Comparison of ENCODE assay signal across 20 cellular contexts in the genomic region with DNA sequence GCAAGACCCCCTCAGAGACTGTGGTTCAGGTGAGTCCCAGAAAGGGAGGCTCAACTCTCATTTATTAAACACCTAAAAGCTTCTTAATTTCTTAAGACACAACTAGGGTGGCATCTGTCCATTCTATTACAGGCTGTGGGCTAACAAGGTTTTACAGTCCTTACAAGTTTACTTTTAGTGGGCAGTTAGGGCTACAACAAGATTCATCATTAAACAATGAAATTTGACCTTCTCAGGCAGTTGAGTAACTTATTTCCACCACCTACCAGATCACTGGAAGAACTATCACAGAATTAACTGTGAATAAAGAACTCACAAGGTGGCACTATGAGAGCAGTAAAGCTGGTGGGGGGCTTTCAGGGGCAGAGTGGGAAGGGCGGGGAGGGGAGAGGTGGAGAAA.
DNase-seq lines count a peak whose midpoint lies in the region; ATAC-seq and TF ChIP-seq lines count a peak whose summit lies in the region.
"Had no signal": no experiment of that assay in that cellular context is flagged by ENCODE, and none has a peak within 500 bp of the region (broad histone marks: within the 10 kb centered on the region; RNA-seq: fewer than 3 reads in every experiment).

No MANE protein-coding gene starts in this region.

- H3K4me1 Mint-ChIP-seq in nephron, result peaks cover 6% of the 10 kb centered on the region

- H3K27me3 ChIP-seq in right atrium auricular region, result no peaks in the 10 kb centered on the region
- no peaks in the 10 kb centered on the region for H3K27me3 ChIP-seq in hepatocyte
- H3K27me3 ChIP-seq: BE2C had no signal

- no peaks in the 10 kb centered on the region for H3K27me3 Mint-ChIP-seq in nephron (ENCODE audit: low read depth)
- H3K27me3 Mint-ChIP-seq: CD4-positive, alpha-beta T cell had no signal

- intact Hi-C loops in cardiac septum (cut with DNase I), result no loop called here

- 100% methylated on average over 1 of the region's 1 CpG for WGBS in hepatocyte (ENCODE audit: low lambda C conversion rate, missing lambda C conversion rate)

- H3K9me3 ChIP-seq in right atrium auricular region, result no peaks in the 10 kb centered on the region
- no peaks in the 10 kb centered on the region for H3K9me3 ChIP-seq in hepatocyte (ENCODE audit: low read depth)
- H3K9me3 ChIP-seq: BE2C, Caco-2 had no signal

- H3K36me3 ChIP-seq in right atrium auricular region (peaks cover 1% of the 10 kb centered on the region), hepatocyte (replicated peaks; ENCODE audit: insufficient read depth, low read depth) (no peaks in the 10 kb centered on the region)
- H3K36me3 ChIP-seq: BE2C had no signal

- no peak overlapping the region for H3K4me2 ChIP-seq in hepatocyte

- H3K36me3 Mint-ChIP-seq in nephron (ENCODE audit: low read depth), result peaks cover 10% of the 10 kb centered on the region

- H3K9me3 Mint-ChIP-seq in nephron, result peaks cover 3% of the 10 kb centered on the region
- H3K9me3 Mint-ChIP-seq: CD4-positive, alpha-beta T cell had no signal

- no peaks in the 10 kb centered on the region for H3K79me2 ChIP-seq in hepatocyte

- no peak for TF ChIP-seq CTCF in right atrium auricular region (IDR thresholded peaks at IDR 0.05)
- no peak for TF ChIP-seq CTCF in hepatocyte (IDR thresholded peaks at IDR 0.05; ENCODE audit: poor library complexity)
- TF ChIP-seq CTCF in nephron (IDR thresholded peaks at IDR 0.05; ENCODE audit: unreplicated experiment in 3 of 3), result no peak

- H3K9me2 ChIP-seq in hepatocyte (replicated peaks; ENCODE audit: insufficient read depth), result no peaks in the 10 kb centered on the region

- H3K4me3 ChIP-seq in right atrium auricular region, result no peak overlapping the region
- no peak overlapping the region for H3K4me3 ChIP-seq in hepatocyte
- H3K4me3 ChIP-seq: GM23248 had no signal

- DNase-seq in right atrium auricular region (ENCODE audit: low spot score), result no peak
- no peak for DNase-seq in cardiac septum (ENCODE audit: low spot score)
- no peak for DNase-seq in hepatocyte (ENCODE audit: low spot score)
- no peak for DNase-seq in globus pallidus (ENCODE audit: low spot score)
- DNase-seq: BE2C; Caco-2; CD4-positive, alpha-beta T cell; GM23248; NCI-H1092 treated with DMSO at 0.1 percent for 48 hours; NCI-H187; NCI-H2107; NCI-H2227 treated with DMSO at 0.1 percent for 48 hours; NCI-H510A treated with DMSO at 0.1 percent for 48 hours; NCI-H82; OCI-M1; SHP77 had no signal

- peak overlapping the region; percentile 11 to 32 (median 27) for H3K27ac Mint-ChIP-seq in nephron
- H3K27ac Mint-ChIP-seq: CD4-positive, alpha-beta T cell had no signal

- H3K27ac ChIP-seq in right atrium auricular region (peak overlapping the region; percentile 42 to 85), hepatocyte (peak overlapping the region; percentile 80)
- H3K27ac ChIP-seq: GM23248 had no signal

- H3K4me1 ChIP-seq in right atrium auricular region (peaks cover 0 to 22% of the 10 kb centered on the region in 2 donors), hepatocyte (ENCODE audit: insufficient read depth) (peaks cover 20% of the 10 kb centered on the region)
- H3K4me1 ChIP-seq: BE2C had no signal

- no peaks in the 10 kb centered on the region for H4K20me1 ChIP-seq in hepatocyte (ENCODE audit: insufficient read depth, poor library complexity, severe bottlenecking)

- ATAC-seq in GM18868 (IDR thresholded peaks at IDR 0.05; ENCODE audit: unreplicated experiment), result no peak
- no peak for ATAC-seq in GM21515 (IDR thresholded peaks at IDR 0.05; ENCODE audit: unreplicated experiment)
- ATAC-seq: HCT116 had no signal

- H2AFZ ChIP-seq in hepatocyte, result no peak overlapping the region
- H2AFZ ChIP-seq: GM23248 had no signal

- H3K4me3 Mint-ChIP-seq in nephron, result no peak overlapping the region
- H3K4me3 Mint-ChIP-seq: CD4-positive, alpha-beta T cell had no signal
